19 cellular contexts compared by ENCODE assay signal in genomic region chrX:134006484-134007161, GRCh38. TPM values are rescaled to one million over a fixed set of nuclear protein-coding genes. Genes with fewer than 3 reads are reported as not detected.
A peak's percentile ranks its signal among the peaks of the same experiment; 100 is the strongest.
DNase-seq lines count a peak whose midpoint lies in the region; ATAC-seq and TF ChIP-seq lines count a peak whose summit lies in the region.
"Had no signal": no experiment of that assay in that cellular context is flagged by ENCODE, and none has a peak within 500 bp of the region (broad histone marks: within the 10 kb centered on the region; RNA-seq: fewer than 3 reads in every experiment).

No MANE protein-coding gene starts in this region.

- no peak overlapping the region for H3K4me3 Mint-ChIP-seq in activated naive CD4-positive, alpha-beta T cell treated with anti-CD3 and anti-CD28 coated beads for 36 hours
- no peak overlapping the region for H3K4me3 Mint-ChIP-seq in activated naive CD4-positive, alpha-beta T cell treated with anti-CD3 and anti-CD28 coated beads, Interleukin-2, amount 10 ng/mL, durations not matched to agents 7 days and 5 days
- no peak overlapping the region for H3K4me3 Mint-ChIP-seq in progenitor cell of endocrine pancreas (ENCODE audit: low read depth)

- H3K9ac ChIP-seq in OCI-LY3 (ENCODE audit: low read length): no peak overlapping the region

- no peaks in the 10 kb centered on the region for H3K9me3 Mint-ChIP-seq in activated naive CD4-positive, alpha-beta T cell treated with anti-CD3 and anti-CD28 coated beads for 36 hours
- H3K9me3 Mint-ChIP-seq in activated naive CD4-positive, alpha-beta T cell treated with anti-CD3 and anti-CD28 coated beads, Interleukin-2, amount 10 ng/mL, durations not matched to agents 7 days and 5 days: no peaks in the 10 kb centered on the region
- H3K9me3 Mint-ChIP-seq in progenitor cell of endocrine pancreas (ENCODE audit: low read depth): no peaks in the 10 kb centered on the region

- H3K27me3 Mint-ChIP-seq in activated naive CD4-positive, alpha-beta T cell treated with anti-CD3 and anti-CD28 coated beads for 36 hours (ENCODE audit: low read depth): no peaks in the 10 kb centered on the region
- peaks cover 3% of the 10 kb centered on the region for H3K27me3 Mint-ChIP-seq in activated naive CD4-positive, alpha-beta T cell treated with anti-CD3 and anti-CD28 coated beads, Interleukin-2, amount 10 ng/mL, durations not matched to agents 7 days and 5 days
- no peaks in the 10 kb centered on the region for H3K27me3 Mint-ChIP-seq in progenitor cell of endocrine pancreas

- 0 out of 2 replicates have a peak overlapping the region, but pooled peaks have one; percentile 65 for H2AFZ ChIP-seq in OCI-LY3 (ENCODE audit: low read depth, low read length)

- peak overlapping the region; percentile 21; the same call in 1 of the 2 replicates for H3K4me3 ChIP-seq in OCI-LY3 (ENCODE audit: low read length)
- H3K4me3 ChIP-seq: gastrocnemius medialis, GM12878, HAP-1, upper lobe of right lung had no signal

- H4K20me1 ChIP-seq in OCI-LY3 (ENCODE audit: insufficient read depth, low read length): no peaks in the 10 kb centered on the region

- peaks cover 6% of the 10 kb centered on the region for H3K4me1 Mint-ChIP-seq in activated naive CD4-positive, alpha-beta T cell treated with anti-CD3 and anti-CD28 coated beads for 36 hours (ENCODE audit: low read depth)
- H3K4me1 Mint-ChIP-seq in activated naive CD4-positive, alpha-beta T cell treated with anti-CD3 and anti-CD28 coated beads, Interleukin-2, amount 10 ng/mL, durations not matched to agents 7 days and 5 days: no peaks in the 10 kb centered on the region
- peaks cover 52% of the 10 kb centered on the region for H3K4me1 Mint-ChIP-seq in progenitor cell of endocrine pancreas (ENCODE audit: low read depth)

- ATAC-seq in GM21619 (IDR thresholded peaks at IDR 0.05; ENCODE audit: unreplicated experiment) (peak; percentile 84), HG02623 (IDR thresholded peaks at IDR 0.05; ENCODE audit: unreplicated experiment) (no peak)
- ATAC-seq: gastrocnemius medialis, GM12878, Panc1, upper lobe of right lung had no signal

- no peaks in the 10 kb centered on the region for H3K36me3 ChIP-seq in OCI-LY3 (replicated peaks; ENCODE audit: low read depth, low read length)
- H3K36me3 ChIP-seq: gastrocnemius medialis, HAP-1, upper lobe of right lung had no signal

- H3K79me2 ChIP-seq in OCI-LY3 (ENCODE audit: low read length): no peaks in the 10 kb centered on the region

- intact Hi-C loops in activated naive CD4-positive, alpha-beta T cell treated with anti-CD3 and anti-CD28 coated beads for 36 hours (cut with micrococcal nuclease): loop anchor here (1.0 to 5.0 kb wide), 5 partner anchors 16 to 590 kb away; no protein-coding TSS in a partner anchor
- intact Hi-C loops in posterior cingulate gyrus (cut with DNase I): no loop called here

- H3K27ac ChIP-seq in OCI-LY3 (ENCODE audit: low read length): peak overlapping the region; percentile 64
- H3K27ac ChIP-seq: gastrocnemius medialis, upper lobe of right lung had no signal

- H3K27ac Mint-ChIP-seq in activated naive CD4-positive, alpha-beta T cell treated with anti-CD3 and anti-CD28 coated beads for 36 hours: no peak overlapping the region
- H3K27ac Mint-ChIP-seq in activated naive CD4-positive, alpha-beta T cell treated with anti-CD3 and anti-CD28 coated beads, Interleukin-2, amount 10 ng/mL, durations not matched to agents 7 days and 5 days: no peak overlapping the region
- H3K27ac Mint-ChIP-seq in progenitor cell of endocrine pancreas: peak overlapping the region; percentile 73

- TF ChIP-seq CTCF in OCI-LY3 (IDR thresholded peaks at IDR 0.05; ENCODE audit: low read depth, low read length): no peak
- TF ChIP-seq CTCF in progenitor cell of endocrine pancreas (IDR thresholded peaks at IDR 0.05; ENCODE audit: unreplicated experiment): no peak

- CTCF ChIA-PET in activated naive CD4-positive, alpha-beta T cell treated with anti-CD3 and anti-CD28 coated beads for 36 hours (lab: Charles Lee): no interaction called here
- CTCF ChIA-PET in activated naive CD4-positive, alpha-beta T cell treated with anti-CD3 and anti-CD28 coated beads, Interleukin-2, amount 10 ng/mL, durations not matched to agents 7 days and 5 days (lab: Charles Lee): no interaction called here

- no peaks in the 10 kb centered on the region for H3K27me3 ChIP-seq in OCI-LY3 (ENCODE audit: low read depth, low read length)
- H3K27me3 ChIP-seq: gastrocnemius medialis, upper lobe of right lung had no signal

- H3K36me3 Mint-ChIP-seq in activated naive CD4-positive, alpha-beta T cell treated with anti-CD3 and anti-CD28 coated beads for 36 hours (ENCODE audit: low read depth): no peaks in the 10 kb centered on the region
- no peaks in the 10 kb centered on the region for H3K36me3 Mint-ChIP-seq in activated naive CD4-positive, alpha-beta T cell treated with anti-CD3 and anti-CD28 coated beads, Interleukin-2, amount 10 ng/mL, durations not matched to agents 7 days and 5 days
- H3K36me3 Mint-ChIP-seq in progenitor cell of endocrine pancreas (ENCODE audit: insufficient read depth): no peaks in the 10 kb centered on the region

- peak overlapping the region; percentile 58 for H3K4me2 ChIP-seq in OCI-LY3 (ENCODE audit: low read length)

- DNase-seq in activated naive CD4-positive, alpha-beta T cell treated with anti-CD3 and anti-CD28 coated beads for 36 hours: peak; percentile 52
- no peak for DNase-seq in activated naive CD4-positive, alpha-beta T cell treated with anti-CD3 and anti-CD28 coated beads, Interleukin-2, amount 10 ng/mL, durations not matched to agents 7 days and 5 days
- no peak for DNase-seq in progenitor cell of endocrine pancreas (ENCODE audit: low spot score, unreplicated experiment)
- DNase-seq in globus pallidus (ENCODE audit: low spot score): no peak
- no peak for DNase-seq in posterior cingulate gyrus
- DNase-seq: activated effector memory CD4-positive, alpha-beta T cell treated with Interleukin-2 at 50 U/mL for 16 hours; gastrocnemius medialis; NCI-H1105 treated with DMSO at 0.1 percent for 48 hours; NCI-H524 treated with DMSO at 0.1 percent for 48 hours; SW 1271; upper lobe of right lung had no signal

- H3K9me3 ChIP-seq in OCI-LY3 (ENCODE audit: insufficient read depth, low read length): no peaks in the 10 kb centered on the region
- H3K9me3 ChIP-seq: gastrocnemius medialis, HAP-1, upper lobe of right lung had no signal

- peaks cover 21% of the 10 kb centered on the region for H3K4me1 ChIP-seq in OCI-LY3 (ENCODE audit: low read length)
- H3K4me1 ChIP-seq: gastrocnemius medialis, upper lobe of right lung had no signal

RNA-seq across cellular contexts. Expression of gene GPC3, which starts 21.2 kb away (rescaled TPM):
- total RNA-seq in activated naive CD4-positive, alpha-beta T cell treated with anti-CD3 and anti-CD28 coated beads for 36 hours: under 1 TPM; 0.43 to 0.49 TPM
- 197 and 259 TPM in 2 replicates for total RNA-seq in progenitor cell of endocrine pancreas
- total RNA-seq: HT1080, pulmonary artery endothelial cell had no signal

Comparison
In these comparisons a context has a peak if more than half of its experiments do, and no peak if none do; other contexts are left out.
1. RNA of gene GPC3, which starts 21.2 kb away (total RNA-seq): 197 to 259 TPM in progenitor cell of endocrine pancreas; 0.43 to 0.49 TPM in activated naive CD4-positive, alpha-beta T cell treated with anti-CD3 and anti-CD28 coated beads for 36 hours; every median in the first group is over 100 times any median in the second.